Comparison of ENCODE assay signal across 8 cellular contexts in the genomic region with DNA sequence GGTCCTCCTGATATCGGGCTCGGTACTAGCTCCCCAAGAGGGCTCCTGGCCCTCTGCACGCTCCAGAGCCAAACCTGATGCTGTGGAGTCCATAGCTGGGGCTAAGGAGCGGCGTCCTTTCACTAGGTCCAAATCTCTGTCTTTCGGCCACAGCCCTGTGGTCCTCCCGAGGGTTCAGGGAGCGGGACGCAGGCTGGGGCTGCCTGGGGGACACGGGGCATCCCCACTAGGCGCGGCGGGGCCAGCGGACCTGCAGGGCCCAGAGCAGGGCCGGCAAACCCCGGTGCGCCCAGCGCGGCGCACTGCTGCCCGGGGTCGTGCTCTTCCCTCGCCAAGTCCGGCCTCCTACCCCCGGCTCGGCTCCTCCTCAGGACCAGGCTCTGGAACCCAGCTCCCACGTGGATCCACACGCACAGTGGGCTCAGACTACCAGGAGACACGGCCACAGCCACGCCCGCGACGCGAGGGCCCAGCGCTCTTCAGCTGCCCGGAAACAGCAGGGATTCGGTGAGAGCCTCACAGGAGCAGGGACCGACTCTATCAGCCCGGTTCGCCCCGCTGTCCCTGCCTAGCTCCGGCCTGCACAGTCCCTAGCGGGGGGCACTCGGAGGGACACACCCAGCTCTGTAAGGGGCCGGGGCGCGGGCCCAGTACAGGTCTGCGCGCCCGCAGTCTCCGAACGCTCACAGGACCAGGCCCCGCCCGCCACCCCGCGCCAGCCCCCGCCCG. TPM values are rescaled to one million over a fixed set of nuclear protein-coding genes. Genes with fewer than 3 reads are reported as not detected.
DNase-seq lines count a peak whose midpoint lies in the region; ATAC-seq, FAIRE-seq and TF ChIP-seq lines count a peak whose summit lies in the region.

No MANE protein-coding gene starts in this region.

- TF ChIP-seq POLR2A in GM12892 (IDR thresholded peaks at IDR 0.05; ENCODE audit: low read depth, low read length): no peak

- H3K27ac Mint-ChIP-seq in activated naive CD8-positive, alpha-beta T cell treated with anti-CD3 and anti-CD28 coated beads for 36 hours: peak overlapping the region; percentile 63

- peaks cover 9% of the 10 kb centered on the region for H3K4me1 Mint-ChIP-seq in activated naive CD8-positive, alpha-beta T cell treated with anti-CD3 and anti-CD28 coated beads for 36 hours

- peak; percentile 49 for ATAC-seq in HG02798 (IDR thresholded peaks at IDR 0.05; ENCODE audit: poor library complexity, unreplicated experiment)
- peak; percentile 67 for ATAC-seq in Right ventricle myocardium inferior

- POLR2A ChIA-PET in AG04449 (lab: Yijun Ruan, JAX): interaction anchor here (0.7 kb wide), 1 partner anchor 38 kb away, joined by 3 read pairs; a partner anchor contains a TSS

- no peak for FAIRE-seq in GM12892 (lab: Jason Lieb, UNC)

- peak overlapping the region; percentile 78 for H3K4me3 ChIP-seq in AG04449 (ENCODE audit: low read depth, low read length)

- H3K27me3 Mint-ChIP-seq in activated naive CD8-positive, alpha-beta T cell treated with anti-CD3 and anti-CD28 coated beads for 36 hours: no peaks in the 10 kb centered on the region

- intact Hi-C loops in Right ventricle myocardium inferior (cut with DNase I): no loop called here

- TF ChIP-seq CTCF in AG04449 (IDR thresholded peaks at IDR 0.05; ENCODE audit: insufficient read depth, low read length, missing control alignments): no peak

- CTCF ChIA-PET in AG04449 (lab: Yijun Ruan, JAX): interaction anchor here (1.0 to 1.1 kb wide), 3 partner anchors 15 to 37 kb away, joined by 3 read pairs; no protein-coding TSS in a partner anchor

- peak overlapping the region; percentile 80 for H3K4me3 Mint-ChIP-seq in activated naive CD8-positive, alpha-beta T cell treated with anti-CD3 and anti-CD28 coated beads for 36 hours

- peaks cover 17% of the 10 kb centered on the region for H3K9me3 Mint-ChIP-seq in activated naive CD8-positive, alpha-beta T cell treated with anti-CD3 and anti-CD28 coated beads for 36 hours

- H3K36me3 Mint-ChIP-seq in activated naive CD8-positive, alpha-beta T cell treated with anti-CD3 and anti-CD28 coated beads for 36 hours: peaks cover 52% of the 10 kb centered on the region

- DNase-seq in AG04449 (ENCODE audit: low read depth, low spot score) (no peak), GM12892 (ENCODE audit: insufficient read length) (peak; percentile 46), NCI-H345 treated with DMSO at 0.1 percent for 48 hours (lab: John Stamatoyannopoulos, UW; ENCODE audit: unreplicated experiment) (peak; percentile 1), Right ventricle myocardium inferior (ENCODE audit: missing footprints) (peak; percentile 75), nucleus accumbens (lab: John Stamatoyannopoulos, UW) (peak in 45 of 56 donors; percentile 10 to 75 (median 36)), SKM-1 treated with dmso at 0.1 percent for 144 hours (lab: John Stamatoyannopoulos, UW; ENCODE audit: unreplicated experiment) (no peak)
- DNase-seq in activated naive CD8-positive, alpha-beta T cell treated with anti-CD3 and anti-CD28 coated beads for 36 hours: peak; percentile 38

RNA-seq across cellular contexts. Expression of a gene that starts 0.6 kb away (rescaled TPM):
- 7.1 TPM for polyA plus RNA-seq in GM12892 (2012; ENCODE audit: missing spikeins)
- 1 to 10 TPM; 7.1 to 8.6 TPM for total RNA-seq in activated naive CD8-positive, alpha-beta T cell treated with anti-CD3 and anti-CD28 coated beads for 36 hours
- total RNA-seq in Right ventricle myocardium inferior: 15.3 TPM

RNA-seq across cellular contexts. Expression of a gene that starts 6.6 kb away (rescaled TPM):
- polyA plus RNA-seq in GM12892 (2012; ENCODE audit: missing spikeins): 2.2 TPM
- 1 to 10 TPM; 2.8 to 2.9 TPM for total RNA-seq in activated naive CD8-positive, alpha-beta T cell treated with anti-CD3 and anti-CD28 coated beads for 36 hours
- total RNA-seq in Right ventricle myocardium inferior: 4.3 TPM

RNA-seq across cellular contexts. Expression of a gene that starts 37.4 kb away (rescaled TPM):
- 60.3 TPM for polyA plus RNA-seq in GM12892 (2012; ENCODE audit: missing spikeins)
- 10 to 100 TPM; 83.8 to 84.8 TPM for total RNA-seq in activated naive CD8-positive, alpha-beta T cell treated with anti-CD3 and anti-CD28 coated beads for 36 hours
- 77.2 TPM for total RNA-seq in Right ventricle myocardium inferior

RNA-seq across cellular contexts. Expression of a gene that starts 48.3 kb away (rescaled TPM):
- polyA plus RNA-seq in GM12892 (2012; ENCODE audit: missing spikeins): 1.4 TPM
- total RNA-seq in activated naive CD8-positive, alpha-beta T cell treated with anti-CD3 and anti-CD28 coated beads for 36 hours: 1 to 10 TPM; 3.1 to 3.3 TPM
- total RNA-seq in Right ventricle myocardium inferior: 2.5 TPM

Comparison
In these comparisons a context has a peak if more than half of its experiments do, and no peak if none do; other contexts are left out.
1. DNase-seq: peak in GM12892 (single experiment), NCI-H345 treated with DMSO at 0.1 percent for 48 hours (single experiment), activated naive CD8-positive, alpha-beta T cell treated with anti-CD3 and anti-CD28 coated beads for 36 hours (single experiment), Right ventricle myocardium inferior (single experiment) and nucleus accumbens (45 of 56); none in AG04449 (single experiment) and SKM-1 treated with dmso at 0.1 percent for 144 hours (single experiment).